In genomic region chr6:134584809-134585528, GRCh38 we compare ENCODE assay signal across 16 cellular contexts.
DNase-seq lines count a peak whose midpoint lies in the region; ATAC-seq, FAIRE-seq and TF ChIP-seq lines count a peak whose summit lies in the region.
"Had no signal": no experiment of that assay in that cellular context is flagged by ENCODE, and none has a peak within 500 bp of the region (broad histone marks: within the 10 kb centered on the region; RNA-seq: fewer than 3 reads in every experiment).

No MANE protein-coding gene starts in this region.

- TF ChIP-seq CTCF in keratinocyte (optimal IDR thresholded peaks at IDR 0.05 in 1 of 3, IDR thresholded peaks at IDR 0.05 in 1 of 3, conservative IDR thresholded peaks at IDR 0.05 in 1 of 3; ENCODE audit: extremely low read depth in 1 of 3, insufficient read depth in 2 of 3, low read length in 3 of 3) (no peak), hepatocyte (IDR thresholded peaks at IDR 0.05; ENCODE audit: poor library complexity) (no peak)

- H3K36me3 ChIP-seq in keratinocyte (ENCODE audit: control insufficient read depth in 2 of 2, extremely low read depth in 1 of 2, insufficient read depth in 2 of 2, low read length in 2 of 2) = no peaks in the 10 kb centered on the region
- no peaks in the 10 kb centered on the region for H3K36me3 ChIP-seq in hepatocyte (replicated peaks; ENCODE audit: insufficient read depth, low read depth)
- H3K36me3 ChIP-seq: left lung, pancreas, WERI-Rb-1 had no signal

- no peak overlapping the region for H3K9ac ChIP-seq in keratinocyte (ENCODE audit: control insufficient read depth, extremely low read depth, insufficient read depth, low read length)

- H2AFZ ChIP-seq in keratinocyte (ENCODE audit: control insufficient read depth, low read length) (peak overlapping the region; percentile 8), hepatocyte (no peak overlapping the region)

- ATAC-seq in GM21786 (IDR thresholded peaks at IDR 0.05; ENCODE audit: unreplicated experiment) = no peak
- ATAC-seq: effector memory CD8-positive, alpha-beta T cell; left lung; pancreas had no signal

- H3K9me1 ChIP-seq in keratinocyte (ENCODE audit: control insufficient read depth, extremely low read depth, insufficient read depth, low read length) = no peaks in the 10 kb centered on the region

- H3K4me1 ChIP-seq in keratinocyte (ENCODE audit: control insufficient read depth, extremely low read depth, insufficient read depth, low read length) (peaks cover 9% of the 10 kb centered on the region), hepatocyte (ENCODE audit: insufficient read depth) (no peaks in the 10 kb centered on the region)
- H3K4me1 ChIP-seq: Caco-2, left lung, pancreas had no signal

- no peak overlapping the region for H3K4me2 ChIP-seq in keratinocyte (ENCODE audit: control insufficient read depth, extremely low read depth, insufficient read depth, low read depth, low read length)
- no peak overlapping the region for H3K4me2 ChIP-seq in hepatocyte

- H3K9me3 ChIP-seq in keratinocyte (ENCODE audit: control insufficient read depth, low read depth, low read length) (no peaks in the 10 kb centered on the region), hepatocyte (ENCODE audit: low read depth) (no peaks in the 10 kb centered on the region)
- H3K9me3 ChIP-seq: Caco-2, left lung, pancreas had no signal

- H3K27me3 ChIP-seq in keratinocyte (ENCODE audit: control insufficient read depth, extremely low read depth, insufficient read depth, low read length) (no peaks in the 10 kb centered on the region), hepatocyte (no peaks in the 10 kb centered on the region)
- H3K27me3 ChIP-seq: left lung, pancreas had no signal

- H4K20me1 ChIP-seq in keratinocyte (ENCODE audit: control insufficient read depth, extremely low read depth, insufficient read depth, low read length) = no peaks in the 10 kb centered on the region
- H4K20me1 ChIP-seq in hepatocyte (ENCODE audit: insufficient read depth, poor library complexity, severe bottlenecking) = no peaks in the 10 kb centered on the region

- H3K27ac ChIP-seq in keratinocyte (ENCODE audit: control insufficient read depth, insufficient read depth, low read length) (no peak overlapping the region), hepatocyte (no peak overlapping the region)
- H3K27ac ChIP-seq: left lung, pancreas, WERI-Rb-1 had no signal

- no peaks in the 10 kb centered on the region for H3K79me2 ChIP-seq in keratinocyte (ENCODE audit: control insufficient read depth, insufficient read depth, low read length)
- H3K79me2 ChIP-seq in hepatocyte = no peaks in the 10 kb centered on the region

- FAIRE-seq in keratinocyte (lab: Jason Lieb, UNC) = no peak
- FAIRE-seq: G401.6, pancreas had no signal

- in situ Hi-C loops in SK-MEL-5 (cut with HindIII; ENCODE audit: low pct_unique_long_range_greater_than_20kb, low sequenced_read_pairs) = no loop called here

- dilution Hi-C loops in keratinocyte (cut with MboI; ENCODE audit: extremely low pct_ligation_motif_present, low sequenced_read_pairs) = no loop called here

- H3K4me3 ChIP-seq in keratinocyte (ENCODE audit: control insufficient read depth in 2 of 3, extremely low read depth in 1 of 3, insufficient read depth in 2 of 3, low read depth in 1 of 3, low read length in 3 of 3) (no peak overlapping the region), hepatocyte (no peak overlapping the region)
- H3K4me3 ChIP-seq: left lung, pancreas had no signal

- WGBS in hepatocyte (ENCODE audit: low lambda C conversion rate, missing lambda C conversion rate) = 88% methylated on average over 2 of the region's 2 CpGs

- peak; percentile 80 for DNase-seq in DMS153 treated with DMSO at 0.1 percent for 48 hours (lab: John Stamatoyannopoulos, UW; ENCODE audit: unreplicated experiment)
- peak; percentile 47 to 58 for DNase-seq in NCI-H2081 (lab: John Stamatoyannopoulos, UW)
- DNase-seq in SK-MEL-5 (ENCODE audit: low read depth, low spot score) = peak; percentile 89
- no peak for DNase-seq in keratinocyte (ENCODE audit: low read depth, low spot score)
- DNase-seq in iPS-NIHi11 (ENCODE audit: low spot score) = no peak
- no peak for DNase-seq in hepatocyte (ENCODE audit: low spot score)
- DNase-seq: Caco-2; effector memory CD8-positive, alpha-beta T cell; left lung; NCI-H1694; NK-92 treated with Interleukin-12 subunit alpha and Interleukin-12 subunit beta, amount 100 ng/mL, for 24 hours; pancreas; stimulated activated CD4-positive, alpha-beta T cell treated with anti-CD3 and anti-CD28 coated beads, Interleukin-2, amount 100 ng/mL, for 24 hours; WERI-Rb-1 had no signal

- no peaks in the 10 kb centered on the region for H3K9me2 ChIP-seq in hepatocyte (replicated peaks; ENCODE audit: insufficient read depth)

Comparison
In these comparisons a context has a peak if more than half of its experiments do, and no peak if none do; other contexts are left out.
1. DNase-seq: peak in DMS153 treated with DMSO at 0.1 percent for 48 hours (single experiment), NCI-H2081 (2 of 2) and SK-MEL-5 (single experiment); none in keratinocyte (single experiment), iPS-NIHi11 (single experiment) and hepatocyte (single experiment).